ENCODE assay signal across 20 cellular contexts in genomic region chr19:5994407-5995165, GRCh38. TPM values are rescaled to one million over a fixed set of nuclear protein-coding genes. Genes with fewer than 3 reads are reported as not detected.
DNase-seq lines count a peak whose midpoint lies in the region; ATAC-seq, FAIRE-seq and TF ChIP-seq lines count a peak whose summit lies in the region.
"Had no signal": no experiment of that assay in that cellular context is flagged by ENCODE, and none has a peak within 500 bp of the region (broad histone marks: within the 10 kb centered on the region; RNA-seq: fewer than 3 reads in every experiment).

No MANE protein-coding gene starts in this region.

- no peak overlapping the region for H3K27ac ChIP-seq in HepG2 (ENCODE audit: extremely low read length, insufficient read depth, low read length)
- no peak overlapping the region for H3K27ac ChIP-seq in right lobe of liver
- H3K27ac ChIP-seq in kidney (ENCODE audit: low read depth in 2 of 2, low read length in 2 of 2), result no peak overlapping the region
- peak overlapping the region; percentile 9 to 38 for H3K27ac ChIP-seq in prostate gland
- no peak overlapping the region for H3K27ac ChIP-seq in ovary
- H3K27ac ChIP-seq: HL-60, PC-9 had no signal

- peaks cover 29% of the 10 kb centered on the region for H3K4me1 ChIP-seq in HepG2 (ENCODE audit: insufficient read depth, low read length)
- no peaks in the 10 kb centered on the region for H3K4me1 ChIP-seq in right lobe of liver
- H3K4me1 ChIP-seq in kidney (ENCODE audit: control insufficient read depth in 1 of 2, insufficient read depth in 1 of 2, low read depth in 1 of 2, low read length in 2 of 2), result peaks cover 0 to 5% of the 10 kb centered on the region in 2 donors
- H3K4me1 ChIP-seq in prostate gland (replicated peaks), result peaks cover 9% of the 10 kb centered on the region
- peaks cover 7% of the 10 kb centered on the region for H3K4me1 ChIP-seq in ovary (ENCODE audit: insufficient read depth)

- H3K4me3 ChIP-seq in HepG2 (replicated peaks in 1 of 3; ENCODE audit: insufficient read depth in 1 of 3, low read depth in 2 of 3, low read length in 3 of 3) (peak overlapping the region in 1 of 3 experiments; percentile 54; a peak in 3 of 6 replicates), right lobe of liver (no peak overlapping the region), kidney (ENCODE audit: low read length in 2 of 2) (no peak overlapping the region), prostate gland (no peak overlapping the region), MG63 (no peak overlapping the region), ovary (no peak overlapping the region)
- H3K4me3 ChIP-seq: GM23338, PC-9 had no signal

- H2AFZ ChIP-seq in HepG2 (ENCODE audit: low read length), result no peak overlapping the region
- H2AFZ ChIP-seq: GM23338, PC-9 had no signal

- TF ChIP-seq RAD21 in HepG2 (CRISPR knock-in tag; IDR thresholded peaks at IDR 0.05), result no peak

- H3K79me2 ChIP-seq in HepG2 (ENCODE audit: insufficient read depth, low read length), result no peaks in the 10 kb centered on the region

- H4K20me1 ChIP-seq in HepG2 (ENCODE audit: insufficient read depth, low read length), result no peaks in the 10 kb centered on the region

- CTCF ChIA-PET in HepG2 (lab: Yijun Ruan, JAX; ENCODE audit: low intra/inter-chr PET ratio, low total read pairs), result interaction anchor here (1.0 kb wide), 1 partner anchor 28 kb away, joined by 3 read pairs; no protein-coding TSS in a partner anchor

- H3K9ac ChIP-seq in HepG2 (ENCODE audit: insufficient read depth, low read depth, low read length) (no peak overlapping the region), kidney (ENCODE audit: low read length in 2 of 2) (no peak overlapping the region)

- intact Hi-C loops in HepG2 (cut with micrococcal nuclease; ENCODE audit: unreplicated experiment), result no loop called here
- intact Hi-C loops in right lobe of liver (cut with DNase I), result no loop called here
- intact Hi-C loops in kidney (cut with DNase I), result no loop called here
- intact Hi-C loops in prostate gland (cut with DNase I), result no loop called here
- intact Hi-C loops in ovary (cut with DNase I), result no loop called here

- no peaks in the 10 kb centered on the region for H3K36me3 ChIP-seq in HepG2 (replicated peaks in 1 of 2; ENCODE audit: control insufficient read depth in 1 of 2, insufficient read depth in 2 of 2, low read length in 2 of 2)
- no peaks in the 10 kb centered on the region for H3K36me3 ChIP-seq in right lobe of liver
- H3K36me3 ChIP-seq in kidney (ENCODE audit: control insufficient read depth in 1 of 2, insufficient read depth in 2 of 2, low read length in 2 of 2), result no peaks in the 10 kb centered on the region
- no peaks in the 10 kb centered on the region for H3K36me3 ChIP-seq in prostate gland
- no peaks in the 10 kb centered on the region for H3K36me3 ChIP-seq in MG63
- H3K36me3 ChIP-seq in ovary, result no peaks in the 10 kb centered on the region

- POLR2A ChIA-PET in HepG2 (lab: Yijun Ruan, JAX), result interaction anchor here (1.1 to 1.4 kb wide), 3 partner anchors 15 to 28 kb away, joined by 4 to 8 read pairs (median 4); no protein-coding TSS in a partner anchor

- TF ChIP-seq EP300 in HepG2 (IDR thresholded peaks at IDR 0.05; ENCODE audit: low read depth in 2 of 2, low read length in 2 of 2) (no peak), HepG2 (CRISPR knock-in tag; IDR thresholded peaks at IDR 0.05; ENCODE audit: borderline replicate concordance) (no peak), ovary (IDR thresholded peaks at IDR 0.05) (no peak)

- in situ Hi-C loops in HepG2 (cut with HindIII; ENCODE audit: extremely low pct_ligation_motif_present, low pct_unique_long_range_greater_than_20kb), result no loop called here

- H3K9me3 ChIP-seq in HepG2 (ENCODE audit: low read length), result no peaks in the 10 kb centered on the region
- no peaks in the 10 kb centered on the region for H3K9me3 ChIP-seq in right lobe of liver
- no peaks in the 10 kb centered on the region for H3K9me3 ChIP-seq in kidney (ENCODE audit: control insufficient read depth in 1 of 2, low read length in 2 of 2)
- H3K9me3 ChIP-seq in prostate gland, result no peaks in the 10 kb centered on the region
- H3K9me3 ChIP-seq in MG63, result no peaks in the 10 kb centered on the region
- no peaks in the 10 kb centered on the region for H3K9me3 ChIP-seq in ovary

- TF ChIP-seq POLR2A in HepG2 (IDR thresholded peaks at IDR 0.05; ENCODE audit: insufficient read depth in 1 of 2, low read depth in 2 of 2, low read length in 2 of 2) (no peak), right lobe of liver (IDR thresholded peaks at IDR 0.05) (no peak), prostate gland (IDR thresholded peaks at IDR 0.05) (no peak), ovary (IDR thresholded peaks at IDR 0.05) (no peak)

- DNase-seq in HepG2 (ENCODE audit: low spot score), result no peak
- no peak for DNase-seq in right lobe of liver
- DNase-seq in kidney, result peak; percentile 66
- no peak for DNase-seq in prostate gland (ENCODE audit: low spot score)
- DNase-seq in activated gamma-delta T cell treated with Interleukin-2 at 50 U/mL for 16 hours, result no peak
- DNase-seq in MG63, result no peak
- DNase-seq in ovary, result no peak
- DNase-seq: Calu3; CD4-positive, alpha-beta T cell; DMS79 treated with DMSO at 0.1 percent for 48 hours; HFFc6; KBM-7; NCI-H1105 treated with DMSO at 0.1 percent for 48 hours; NCI-H187 treated with DMSO at 0.1 percent for 48 hours; NCI-H446; PC-9 had no signal

- 22% methylated on average over 7 of the region's 29 CpGs for WGBS in HepG2 (ENCODE audit: low lambda C conversion rate)
- 60% methylated on average over 1 of the region's 29 CpGs for WGBS in right lobe of liver (ENCODE audit: insufficient coverage, low coverage, low lambda C conversion rate, missing lambda C conversion rate)
- WGBS in prostate gland, result 91% methylated on average over 28 of the region's 29 CpGs
- WGBS in ovary, 3 donors, result 93 to 96% (median 96%) methylated on average over 29 of the region's 29 CpGs

- H3K27me3 ChIP-seq in HepG2 (ENCODE audit: control insufficient read depth in 1 of 2, insufficient read depth in 2 of 2, low read length in 2 of 2) (peaks cover 0 to 19% of the 10 kb centered on the region in 2 experiments; a peak in 2 of 5 replicates), right lobe of liver (no peaks in the 10 kb centered on the region), prostate gland (replicated peaks; ENCODE audit: insufficient read depth) (no peaks in the 10 kb centered on the region), MG63 (no peaks in the 10 kb centered on the region), ovary (no peaks in the 10 kb centered on the region)

- no peak for TF ChIP-seq CTCF in HepG2 (CRISPR knock-in tag; IDR thresholded peaks at IDR 0.05)
- no peak for TF ChIP-seq CTCF in right lobe of liver (IDR thresholded peaks at IDR 0.05)
- no peak for TF ChIP-seq CTCF in kidney (IDR thresholded peaks at IDR 0.05; ENCODE audit: borderline replicate concordance, extremely low read depth, insufficient read depth)
- TF ChIP-seq CTCF in prostate gland (IDR thresholded peaks at IDR 0.05), result no peak
- no peak for TF ChIP-seq CTCF in ovary (IDR thresholded peaks at IDR 0.05)

- H3K4me2 ChIP-seq in HepG2 (ENCODE audit: low read depth, low read length), result peak overlapping the region; percentile 67
- H3K4me2 ChIP-seq: GM23338, PC-9 had no signal

- ATAC-seq in HepG2, result peak; percentile 62; the same call in 2 of the 3 replicates
- ATAC-seq in right lobe of liver, result no peak
- ATAC-seq in esophagus mucosa, result no peak
- ATAC-seq: GM23338 had no signal

- FAIRE-seq in HepG2 (lab: Jason Lieb, UNC), result no peak
- FAIRE-seq in kidney (lab: Jason Lieb, UNC), result no peak
- FAIRE-seq: G401.6 had no signal

- no TSS peak for BruUV-seq in HepG2 (replicated peaks; lab: Mats Ljungman, UMichigan)

TF ChIP-seq in HepG2, 621 proteins besides CTCF, POLR2A, EP300 and RAD21 (continues in another document):
- no peak for TF ChIP-seq NFKBIZ (CRISPR knock-in tag; IDR thresholded peaks at IDR 0.05)
- peak; percentile 12; the same call in 1 of the 2 replicates for TF ChIP-seq ZFX (CRISPR knock-in tag; IDR thresholded peaks at IDR 0.05; ENCODE audit: low read depth)
- TF ChIP-seq ZNF713 (CRISPR knock-in tag; IDR thresholded peaks at IDR 0.05), result no peak
- peak; percentile 19; the same call in 1 of the 2 replicates for TF ChIP-seq MYC (CRISPR knock-in tag; IDR thresholded peaks at IDR 0.05; ENCODE audit: borderline replicate concordance)
- TF ChIP-seq FOSL2 (CRISPR knock-in tag; IDR thresholded peaks at IDR 0.05), result 0 out of 2 replicates have a peak, but pooled peaks have one; percentile 16
- TF ChIP-seq ZKSCAN8 (CRISPR knock-in tag; IDR thresholded peaks at IDR 0.05; ENCODE audit: borderline replicate concordance), result no peak

RNA-seq across cellular contexts. Expression of gene RANBP3, which starts 16.6 kb away (rescaled TPM):
- total RNA-seq in HepG2 (2016; rRNA removed; fragmentation: Illumina TruSeq; extraction: Trizol) (37.2 and 39.5 TPM in 2 replicates), right lobe of liver (10 to 100 TPM; 21.7 to 49.5 (median 24.5) TPM), kidney (69.7 TPM), prostate gland (100 to 1,000 TPM in 1 of 2 donors, 10 to 100 TPM in 1; 84.6 to 120 TPM), esophagus mucosa (49.6 TPM), ovary (10 to 100 TPM; 56.2 to 88.4 (median 67.9) TPM)
- total RNA-seq in HepG2 (2016; cell fraction: cytosol; rRNA removed; fragmentation: Illumina TruSeq; extraction: Trizol; ENCODE audit: low read depth), result 15.1 and 18.2 TPM in 2 replicates
- 27.1 and 40.8 TPM in 2 replicates for total RNA-seq in HepG2 (2016; cell fraction: insoluble cytoplasmic fraction; rRNA removed; fragmentation: Illumina TruSeq; extraction: Trizol)
- total RNA-seq in HepG2 (2016; cell fraction: membrane; rRNA removed; fragmentation: Illumina TruSeq; extraction: Trizol), result 19.4 and 20.4 TPM in 2 replicates
- total RNA-seq in HepG2 (2016; cell fraction: nucleus; rRNA removed; fragmentation: Illumina TruSeq; extraction: Trizol), result 47.7 and 56.8 TPM in 2 replicates
- polyA plus RNA-seq in HepG2 (2011; rRNA removed) (149 and 151 TPM in 2 replicates), kidney (ENCODE audit: insufficient read depth, low read depth, low replicate concordance) (33.7 TPM), ovary (10 to 100 TPM; 54.0 to 72.9 TPM)
- 91.7 and 149 TPM in 2 replicates for polyA plus RNA-seq in HepG2 (2011; cell fraction: cytosol; rRNA removed)
- 233 and 293 TPM in 2 replicates for polyA plus RNA-seq in HepG2 (2011; cell fraction: nucleus; rRNA removed)
- 62.1 and 64.6 TPM in 2 replicates for polyA plus RNA-seq in HepG2 (2012)
- 10.3 and 11.7 TPM in 2 replicates for polyA plus RNA-seq in HepG2 (2016; cell fraction: cytosol; fragmentation: Illumina TruSeq; extraction: Trizol; ENCODE audit: low read depth)
- polyA plus RNA-seq in HepG2 (2016; cell fraction: insoluble cytoplasmic fraction; fragmentation: Illumina TruSeq; extraction: Trizol; ENCODE audit: low read depth), result 53.5 and 62.0 TPM in 2 replicates
- polyA plus RNA-seq in HepG2 (2016; cell fraction: membrane; fragmentation: Illumina TruSeq; extraction: Trizol; ENCODE audit: low read depth), result 18.2 and 24.3 TPM in 2 replicates
- polyA plus RNA-seq in HepG2 (2016; cell fraction: nucleus; fragmentation: Illumina TruSeq; extraction: Trizol; ENCODE audit: insufficient read depth, low read depth), result 127 and 170 TPM in 2 replicates
- polyA minus RNA-seq in HepG2 (2011; rRNA and poly(A)+ RNA removed; ENCODE audit: low replicate concordance), result 43.2 and 193 TPM in 2 replicates
- 76.9 and 86.6 TPM in 2 replicates for polyA minus RNA-seq in HepG2 (2011; cell fraction: cytosol; rRNA and poly(A)+ RNA removed)
- polyA minus RNA-seq in HepG2 (2011; cell fraction: nucleus; rRNA and poly(A)+ RNA removed), result 74.3 and 80.3 TPM in 2 replicates
- total RNA-seq in MG63 (2014; rRNA removed; shearing (Covaris generic); ENCODE audit: low replicate concordance), result 43.4 and 54.4 TPM in 2 replicates

Comparison
In these comparisons a context has a peak if more than half of its experiments do, and no peak if none do; other contexts are left out.
1. H3K27ac ChIP-seq: peak in prostate gland (2 of 2); none in HepG2 (single experiment), right lobe of liver (0 of 3), kidney (0 of 2) and ovary (0 of 2).